In the genomic region with DNA sequence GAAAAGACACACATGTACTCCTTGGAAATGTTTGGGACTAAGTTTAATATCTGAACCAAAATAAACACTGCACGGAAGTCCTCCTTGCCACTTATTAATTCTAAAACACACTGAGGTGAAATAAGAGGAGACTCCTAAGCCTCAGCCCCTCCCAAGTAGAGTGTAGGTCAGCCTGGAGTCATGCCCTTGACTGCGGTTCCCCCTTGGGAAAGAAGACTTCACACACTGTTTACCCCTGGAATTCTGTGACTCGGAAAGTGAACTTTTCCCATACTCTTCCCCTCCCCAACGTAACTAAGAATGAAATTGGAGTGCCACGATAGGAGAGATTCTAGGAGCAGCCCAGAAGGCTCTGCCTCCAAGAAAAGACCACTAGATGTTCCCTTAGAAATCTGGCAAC, we compare ENCODE assay signal across 17 cellular contexts. TPM values are rescaled to one million over a fixed set of nuclear protein-coding genes. Genes with fewer than 3 reads are reported as not detected.
DNase-seq lines count a peak whose midpoint lies in the region; ATAC-seq and TF ChIP-seq lines count a peak whose summit lies in the region.
"Had no signal": no experiment of that assay in that cellular context is flagged by ENCODE, and none has a peak within 500 bp of the region (broad histone marks: within the 10 kb centered on the region; RNA-seq: fewer than 3 reads in every experiment).

No MANE protein-coding gene starts in this region.

- TF ChIP-seq EP300 in sigmoid colon (IDR thresholded peaks at IDR 0.05) = no peak

- H3K14ac ChIP-seq in IMR-90 (replicated peaks; ENCODE audit: low read depth, low read length) = no peak overlapping the region

- no peaks in the 10 kb centered on the region for H4K20me1 ChIP-seq in IMR-90 (ENCODE audit: insufficient read depth, low read length)
- H4K20me1 ChIP-seq: BLaER1 had no signal

- no peak overlapping the region for H2BK20ac ChIP-seq in IMR-90 (ENCODE audit: low read depth, low read length)

- no peak overlapping the region for H2BK120ac ChIP-seq in IMR-90 (ENCODE audit: low read depth, low read length)

- H3K4ac ChIP-seq in IMR-90 (ENCODE audit: low read depth, low read length) = no peak overlapping the region

- no peak overlapping the region for H3K9ac ChIP-seq in IMR-90 (ENCODE audit: low read depth, low read length)
- H3K9ac ChIP-seq: BLaER1 had no signal

- peaks cover 25% of the 10 kb centered on the region for H3K4me1 Mint-ChIP-seq in nephron
- H3K4me1 Mint-ChIP-seq: CD14-positive monocyte; CD4-positive, alpha-beta memory T cell had no signal

- in situ Hi-C loops in IMR-90 (cut with MboI; ENCODE audit: low sequenced_read_pairs) = no loop called here

- H3K4me1 ChIP-seq in IMR-90 (ENCODE audit: control insufficient read depth, insufficient read depth, low read length) = 0 out of 2 replicates have a peak, but pooled peaks cover 2% of the 10 kb centered on the region
- H3K4me1 ChIP-seq in left lung = no peaks in the 10 kb centered on the region
- H3K4me1 ChIP-seq in sigmoid colon = no peaks in the 10 kb centered on the region
- H3K4me1 ChIP-seq in foreskin keratinocyte = no peaks in the 10 kb centered on the region

- H3K9me3 Mint-ChIP-seq in nephron = no peaks in the 10 kb centered on the region
- H3K9me3 Mint-ChIP-seq: CD4-positive, alpha-beta memory T cell; H9 had no signal

- H3K4me3 Mint-ChIP-seq in nephron = no peak overlapping the region
- H3K4me3 Mint-ChIP-seq: CD14-positive monocyte; CD4-positive, alpha-beta memory T cell; H9 had no signal

- no peak overlapping the region for H2BK5ac ChIP-seq in IMR-90 (ENCODE audit: low read depth, low read length, poor library complexity, severe bottlenecking)

- H4K91ac ChIP-seq in IMR-90 (ENCODE audit: insufficient read depth, low read depth, low read length) = no peak overlapping the region

- WGBS in IMR-90 (ENCODE audit: extremely low coverage in 2 of 2, insufficient read length in 1 of 2), 2 experiments = no CpG with 5 or more reads among the region's 5 CpGs
- 80 to 89% methylated on average over 5 of the region's 5 CpGs for WGBS in sigmoid colon, 2 donors

- peak overlapping the region in 2 of 3 experiments; percentile 31 to 62 for H3K27ac Mint-ChIP-seq in nephron
- H3K27ac Mint-ChIP-seq: CD14-positive monocyte; CD4-positive, alpha-beta memory T cell; H9 had no signal

- H2BK15ac ChIP-seq in IMR-90 (ENCODE audit: low read depth, low read length) = no peak overlapping the region

- POLR2A ChIA-PET in IMR-90 (lab: Charles Lee; ENCODE audit: unreplicated experiment) (no interaction called here), GM10248 (lab: Yijun Ruan, JAX) (no interaction called here)

- H3K18ac ChIP-seq in IMR-90 (ENCODE audit: low read depth, low read length) = no peak overlapping the region

- no peak overlapping the region for H3K23ac ChIP-seq in IMR-90 (ENCODE audit: low read depth, low read length)

- no peak for TF ChIP-seq RAD21 in IMR-90 (IDR thresholded peaks at IDR 0.05; ENCODE audit: low read length)

- H3K79me1 ChIP-seq in IMR-90 (ENCODE audit: low read depth in 1 of 2, low read length in 2 of 2) = no peaks in the 10 kb centered on the region

- H3K27me3 ChIP-seq in IMR-90 (ENCODE audit: control insufficient read depth, insufficient read depth, low read length) (peaks cover 2% of the 10 kb centered on the region), left lung (no peaks in the 10 kb centered on the region), sigmoid colon (no peaks in the 10 kb centered on the region), foreskin keratinocyte (no peaks in the 10 kb centered on the region)
- H3K27me3 ChIP-seq: BLaER1 had no signal

- H2AK5ac ChIP-seq in IMR-90 (ENCODE audit: low read depth, low read length) = no peak overlapping the region

- TF ChIP-seq CTCF in IMR-90 (conservative IDR thresholded peaks at IDR 0.05; ENCODE audit: low read depth, low read length) = no peak
- no peak for TF ChIP-seq CTCF in left lung (IDR thresholded peaks at IDR 0.05)
- TF ChIP-seq CTCF in nephron (IDR thresholded peaks at IDR 0.05; ENCODE audit: unreplicated experiment in 3 of 3) = no peak
- TF ChIP-seq CTCF in sigmoid colon (IDR thresholded peaks at IDR 0.05) = no peak
- no peak for TF ChIP-seq CTCF in GM10248 (IDR thresholded peaks at IDR 0.05; ENCODE audit: control extremely low read depth, extremely low read depth, low read depth, missing control alignments)
- TF ChIP-seq CTCF in foreskin keratinocyte (conservative IDR thresholded peaks at IDR 0.05) = no peak

- H3K4me3 ChIP-seq in IMR-90 (ENCODE audit: insufficient read depth, low read depth, low read length) = no peak overlapping the region
- no peak overlapping the region for H3K4me3 ChIP-seq in left lung
- H3K4me3 ChIP-seq in sigmoid colon = no peak overlapping the region
- H3K4me3 ChIP-seq: BLaER1, GM12878 had no signal

- no peaks in the 10 kb centered on the region for H3K9me1 ChIP-seq in IMR-90 (ENCODE audit: insufficient read depth, low read length)

- H3K4me2 ChIP-seq in IMR-90 (ENCODE audit: low read depth, low read length) = no peak overlapping the region
- H3K4me2 ChIP-seq: BLaER1 had no signal

- no TSS peak for BruUV-seq in IMR-90 (replicated peaks; lab: Mats Ljungman, UMichigan)

- dilution Hi-C loops in IMR-90 (cut with HindIII; ENCODE audit: low sequenced_read_pairs, unreplicated experiment) = no loop called here

- no peak overlapping the region for H3K56ac ChIP-seq in IMR-90 (ENCODE audit: extremely low read depth, insufficient read depth, low read length)

- H3K9me3 ChIP-seq in IMR-90 (ENCODE audit: control insufficient read depth, insufficient read depth, low read length) (no peaks in the 10 kb centered on the region), left lung (no peaks in the 10 kb centered on the region), sigmoid colon (no peaks in the 10 kb centered on the region)
- H3K9me3 ChIP-seq: BLaER1 had no signal

- no peak overlapping the region for H2AK9ac ChIP-seq in IMR-90 (replicated peaks; ENCODE audit: low read depth, low read length, poor library complexity)

- ATAC-seq in IMR-90 (ENCODE audit: low read depth) (no peak), left lung (peak; percentile 68), HG02870 (IDR thresholded peaks at IDR 0.05; ENCODE audit: unreplicated experiment) (no peak), foreskin keratinocyte (no peak), HG03025 (IDR thresholded peaks at IDR 0.05; ENCODE audit: low FRiP score, unreplicated experiment) (no peak)
- ATAC-seq: GM12878, HepG2 had no signal

- no peaks in the 10 kb centered on the region for H3K36me3 Mint-ChIP-seq in nephron (ENCODE audit: low read depth)
- H3K36me3 Mint-ChIP-seq: CD14-positive monocyte; CD4-positive, alpha-beta memory T cell had no signal

- H4K5ac ChIP-seq in IMR-90 (ENCODE audit: low read depth, low read length) = no peak overlapping the region

- intact Hi-C loops in IMR-90 (cut with micrococcal nuclease) (no loop called here), left lung (cut with DNase I) (no loop called here), sigmoid colon (cut with DNase I) (no loop called here)

- H3K27me3 Mint-ChIP-seq in nephron (ENCODE audit: low read depth) = peaks cover 7% of the 10 kb centered on the region
- H3K27me3 Mint-ChIP-seq: CD4-positive, alpha-beta memory T cell had no signal

- no peak overlapping the region for H4K8ac ChIP-seq in IMR-90 (ENCODE audit: low read depth in 2 of 2, low read length in 2 of 2)

- CTCF ChIA-PET in IMR-90 (lab: Yijun Ruan, JAX) = no interaction called here
- CTCF ChIA-PET in GM10248 (lab: Yijun Ruan, JAX) = no interaction called here

- H3K27ac ChIP-seq in IMR-90 (ENCODE audit: insufficient read depth, low read length) = no peak overlapping the region
- H3K27ac ChIP-seq in left lung = no peak overlapping the region
- H3K27ac ChIP-seq in sigmoid colon = no peak overlapping the region
- no peak overlapping the region for H3K27ac ChIP-seq in foreskin keratinocyte
- H3K27ac ChIP-seq: BLaER1 had no signal

- peak overlapping the region; percentile 61 for H2AFZ ChIP-seq in IMR-90 (replicated peaks; ENCODE audit: low read length, poor library complexity)

- H3K36me3 ChIP-seq in IMR-90 (ENCODE audit: control insufficient read depth, insufficient read depth, low read length) (no peaks in the 10 kb centered on the region), left lung (no peaks in the 10 kb centered on the region), sigmoid colon (no peaks in the 10 kb centered on the region)
- H3K36me3 ChIP-seq: BLaER1 had no signal

- no peak for DNase-seq in IMR-90
- no peak for DNase-seq in left lung
- peak; percentile 4 for DNase-seq in sigmoid colon
- DNase-seq in GM10248 (ENCODE audit: extremely low spot score) = no peak
- no peak for DNase-seq in foreskin keratinocyte
- DNase-seq: 8988T; CD4-positive, alpha-beta memory T cell; DMS79 treated with DMSO at 0.1 percent for 48 hours; GF-D8; H9 had no signal

- TF ChIP-seq POLR2A in IMR-90 (IDR thresholded peaks at IDR 0.05; ENCODE audit: low read depth, low read length) (no peak), sigmoid colon (IDR thresholded peaks at IDR 0.05) (no peak)

RNA-seq across cellular contexts. Expression of a gene that starts 8.6 kb away (rescaled TPM):
- total RNA-seq in IMR-90 (2012; rRNA removed) = 10.0 and 13.3 TPM in 2 replicates
- 13.8 and 15.4 TPM in 2 replicates for polyA plus RNA-seq in IMR-90 (2012; rRNA removed)
- polyA plus RNA-seq in IMR-90 (2012; cell fraction: cytosol; rRNA removed) = 4.6 and 9.0 TPM in 2 replicates
- polyA plus RNA-seq in IMR-90 (2012; cell fraction: nucleus; rRNA removed; ENCODE audit: low replicate concordance) = 3.1 and 19.2 TPM in 2 replicates
- 10 to 100 TPM; 24.1 TPM for total RNA-seq in left lung
- 10 to 100 TPM; 11.9 to 17.8 (median 13.7) TPM for total RNA-seq in sigmoid colon
- 10 to 100 TPM; 10.4 to 18.1 (median 12.6) TPM for polyA plus RNA-seq in sigmoid colon
- total RNA-seq in foreskin keratinocyte = 19.4 and 19.9 TPM in 2 replicates
- 15.3 and 16.4 TPM in 2 replicates for polyA plus RNA-seq in foreskin keratinocyte

RNA-seq across cellular contexts. Expression of a gene that starts 36.3 kb away (rescaled TPM):
- 0.90 and 1.9 TPM in 2 replicates for total RNA-seq in IMR-90 (2012; rRNA removed)
- 3.6 and 4.3 TPM in 2 replicates for polyA plus RNA-seq in IMR-90 (2012; rRNA removed)
- polyA plus RNA-seq in IMR-90 (2012; cell fraction: cytosol; rRNA removed) = 2.5 and 3.0 TPM in 2 replicates
- polyA plus RNA-seq in IMR-90 (2012; cell fraction: nucleus; rRNA removed; ENCODE audit: low replicate concordance) = 15.2 TPM in 2 replicates
- 10 to 100 TPM; 11.6 to 12.6 TPM for total RNA-seq in left lung
- 10 to 100 TPM in 1 of 4 donors, 1 to 10 TPM in 3; 5.8 to 15.8 (median 8.5) TPM for total RNA-seq in sigmoid colon
- 1 to 10 TPM; 1.2 to 4.5 (median 1.6) TPM for polyA plus RNA-seq in sigmoid colon
- 1.1 and 1.3 TPM in 2 replicates for total RNA-seq in foreskin keratinocyte
- 0.60 and 1.1 TPM in 2 replicates for polyA plus RNA-seq in foreskin keratinocyte

RNA-seq across cellular contexts. Expression of a gene that starts 57.1 kb away (rescaled TPM):
- 62.2 and 77.2 TPM in 2 replicates for total RNA-seq in IMR-90 (2012; rRNA removed)
- polyA plus RNA-seq in IMR-90 (2012; rRNA removed) = 202 and 316 TPM in 2 replicates
- polyA plus RNA-seq in IMR-90 (2012; cell fraction: cytosol; rRNA removed) = 40.8 and 243 TPM in 2 replicates
- polyA plus RNA-seq in IMR-90 (2012; cell fraction: nucleus; rRNA removed; ENCODE audit: low replicate concordance) = 114 and 133 TPM in 2 replicates
- 100 to 1,000 TPM; 199 to 221 TPM for total RNA-seq in left lung
- total RNA-seq in sigmoid colon = 100 to 1,000 TPM; 107 to 265 (median 191) TPM
- polyA plus RNA-seq in sigmoid colon = 100 to 1,000 TPM; 428 to 701 (median 638) TPM
- 145 and 152 TPM in 2 replicates for total RNA-seq in foreskin keratinocyte
- polyA plus RNA-seq in foreskin keratinocyte = 91.0 and 105 TPM in 2 replicates
